5 cellular contexts compared by ENCODE assay signal in genomic region chr5:177807265-177807664, GRCh38. TPM values are rescaled to one million over a fixed set of nuclear protein-coding genes. Genes with fewer than 3 reads are reported as not detected.
"Had no signal": no experiment of that assay in that cellular context is flagged by ENCODE, and none has a peak within 500 bp of the region (broad histone marks: within the 10 kb centered on the region; RNA-seq: fewer than 3 reads in every experiment).

No MANE protein-coding gene starts in this region.

RNA-seq across cellular contexts. Expression of gene FAM153A, which starts 24.6 kb away (rescaled TPM):
- total RNA-seq: dermis microvascular lymphatic vessel endothelial cell, endodermal cell, glomerular endothelial cell, kidney epithelial cell, lung microvascular endothelial cell had no signal
